23 cellular contexts compared by ENCODE assay signal in genomic region chr13:77001540-77001939, GRCh38. TPM values are rescaled to one million over a fixed set of nuclear protein-coding genes. Genes with fewer than 3 reads are reported as not detected.
DNase-seq lines count a peak whose midpoint lies in the region; ATAC-seq and TF ChIP-seq lines count a peak whose summit lies in the region.
"Had no signal": no experiment of that assay in that cellular context is flagged by ENCODE, and none has a peak within 500 bp of the region (broad histone marks: within the 10 kb centered on the region; RNA-seq: fewer than 3 reads in every experiment).

No MANE protein-coding gene starts in this region.

- no peak overlapping the region for H4K91ac ChIP-seq in mesenchymal stem cell (ENCODE audit: low read length)

- H3K4ac ChIP-seq in mesenchymal stem cell (ENCODE audit: low read depth in 1 of 2, low read length in 2 of 2) = no peak overlapping the region

- H3K9me3 Mint-ChIP-seq in activated CD4-positive, alpha-beta T cell treated with anti-CD3 and anti-CD28 coated beads, Interleukin-2, amount 10 ng/mL, durations not matched to agents 7 days and 5 days = no peaks in the 10 kb centered on the region
- H3K9me3 Mint-ChIP-seq in CD4-positive, CD25-positive, alpha-beta regulatory T cell = no peaks in the 10 kb centered on the region
- H3K9me3 Mint-ChIP-seq: stimulated activated effector memory CD8-positive, alpha-beta T cell treated with anti-CD3 and anti-CD28 coated beads, Interleukin-12 subunit alpha, Interleukin-12 subunit beta, amount 100 ng/mL, for 72 hours had no signal

- peaks cover 57% of the 10 kb centered on the region for H3K36me3 ChIP-seq in CD4-positive, CD25-positive, alpha-beta regulatory T cell (ENCODE audit: control insufficient read depth, insufficient read depth, low read length)
- H3K36me3 ChIP-seq in mesenchymal stem cell (ENCODE audit: control insufficient read depth in 1 of 2, insufficient read depth in 2 of 2, low read depth in 1 of 2, low read length in 2 of 2) (peaks cover 6 to 60% of the 10 kb centered on the region in 2 experiments), HAP-1 (replicated peaks) (peaks cover 43% of the 10 kb centered on the region), Peyer's patch (peaks cover 0 to 51% (median 0%) of the 10 kb centered on the region in 3 donors)

- CTCF ChIA-PET in activated CD4-positive, alpha-beta T cell treated with anti-CD3 and anti-CD28 coated beads, Interleukin-2, amount 10 ng/mL, durations not matched to agents 7 days and 5 days (lab: Charles Lee) = interaction anchor here (1.0 to 1.6 kb wide), 3 partner anchors 9 to 24 kb away, joined by 3 to 6 read pairs (median 3); no protein-coding TSS in a partner anchor

- H2BK120ac ChIP-seq in mesenchymal stem cell (ENCODE audit: low read depth, low read length) = no peak overlapping the region

- H2AFZ ChIP-seq in mesenchymal stem cell (ENCODE audit: low read depth, low read length) = no peak overlapping the region

- no peak overlapping the region for H2AK5ac ChIP-seq in mesenchymal stem cell (ENCODE audit: low read length, severe bottlenecking)

- no peak overlapping the region for H2BK5ac ChIP-seq in mesenchymal stem cell (ENCODE audit: low read depth, low read length, poor library complexity, severe bottlenecking)

- H3K4me1 Mint-ChIP-seq in activated CD4-positive, alpha-beta T cell treated with anti-CD3 and anti-CD28 coated beads, Interleukin-2, amount 10 ng/mL, durations not matched to agents 7 days and 5 days = peaks cover 28% of the 10 kb centered on the region
- peaks cover 45 to 59% (median 55%) of the 10 kb centered on the region in 4 donors for H3K4me1 Mint-ChIP-seq in CD4-positive, CD25-positive, alpha-beta regulatory T cell
- H3K4me1 Mint-ChIP-seq: stimulated activated effector memory CD8-positive, alpha-beta T cell treated with anti-CD3 and anti-CD28 coated beads, Interleukin-12 subunit alpha, Interleukin-12 subunit beta, amount 100 ng/mL, for 72 hours had no signal

- peaks cover 17% of the 10 kb centered on the region for H3K79me1 ChIP-seq in mesenchymal stem cell (replicated peaks; ENCODE audit: low read length, poor library complexity, severe bottlenecking)

- no peaks in the 10 kb centered on the region for H3K9me3 ChIP-seq in CD4-positive, CD25-positive, alpha-beta regulatory T cell (ENCODE audit: control insufficient read depth in 2 of 2, low read length in 2 of 2)
- H3K9me3 ChIP-seq in mesenchymal stem cell (ENCODE audit: control insufficient read depth, low read length) (no peaks in the 10 kb centered on the region), HAP-1 (no peaks in the 10 kb centered on the region), Peyer's patch (no peaks in the 10 kb centered on the region)
- H3K9me3 ChIP-seq: BLaER1, neutrophil had no signal

- peaks cover 20% of the 10 kb centered on the region for H3K4me1 ChIP-seq in CD4-positive, CD25-positive, alpha-beta regulatory T cell (ENCODE audit: control insufficient read depth, insufficient read depth, low read length, poor library complexity, severe bottlenecking)
- no peaks in the 10 kb centered on the region for H3K4me1 ChIP-seq in mesenchymal stem cell (ENCODE audit: control insufficient read depth, insufficient read depth, low read depth, low read length)
- H3K4me1 ChIP-seq in HAP-1 = peaks cover 3% of the 10 kb centered on the region
- peaks cover 0 to 9% (median 0%) of the 10 kb centered on the region in 4 donors for H3K4me1 ChIP-seq in Peyer's patch

- no peak overlapping the region for H2BK15ac ChIP-seq in mesenchymal stem cell (ENCODE audit: low read depth, poor library complexity, severe bottlenecking)

- no peak overlapping the region for H3K4me3 Mint-ChIP-seq in activated CD4-positive, alpha-beta T cell treated with anti-CD3 and anti-CD28 coated beads, Interleukin-2, amount 10 ng/mL, durations not matched to agents 7 days and 5 days
- peak overlapping the region; percentile 15 to 58 (median 46) for H3K4me3 Mint-ChIP-seq in CD4-positive, CD25-positive, alpha-beta regulatory T cell
- H3K4me3 Mint-ChIP-seq: stimulated activated effector memory CD8-positive, alpha-beta T cell treated with anti-CD3 and anti-CD28 coated beads, Interleukin-12 subunit alpha, Interleukin-12 subunit beta, amount 100 ng/mL, for 72 hours had no signal

- DNase-seq in activated CD4-positive, alpha-beta T cell treated with anti-CD3 and anti-CD28 coated beads, Interleukin-2, amount 10 ng/mL, durations not matched to agents 7 days and 5 days = no peak
- no peak for DNase-seq in activated CD4-positive, alpha-beta T cell treated with anti-CD3 and anti-CD28 coated beads, Interleukin-2, amount 50 U/mL, for 4 hours
- DNase-seq in CD4-positive, CD25-positive, alpha-beta regulatory T cell = no peak
- no peak for DNase-seq in mesenchymal stem cell
- no peak for DNase-seq in HAP-1 (ENCODE audit: low spot score in 2 of 2)
- DNase-seq in Peyer's patch = no peak
- DNase-seq: activated effector memory CD4-positive, alpha-beta T cell treated with anti-CD3 and anti-CD28 coated beads, Interleukin-2, amount 50 U/mL, for 16 hours; DMS53; GOT3; hippocampal formation; MM.1S; NCI-H1694; NCI-H2227 treated with DMSO at 0.1 percent for 48 hours; stimulated activated CD4-positive, alpha-beta T cell treated with anti-CD3 and anti-CD28 coated beads, Interleukin-15, amount 100 ng/mL, for 24 hours; trophoblast cell had no signal

- peak overlapping the region; percentile 60 for H3K4me3 ChIP-seq in CD4-positive, CD25-positive, alpha-beta regulatory T cell (ENCODE audit: low read depth, low read length)
- H3K4me3 ChIP-seq in mesenchymal stem cell (ENCODE audit: insufficient read depth in 1 of 2, low read depth in 1 of 2, low read length in 2 of 2) (no peak overlapping the region), HAP-1 (no peak overlapping the region), Peyer's patch (no peak overlapping the region)
- H3K4me3 ChIP-seq: BLaER1 had no signal

- H3K27ac ChIP-seq in CD4-positive, CD25-positive, alpha-beta regulatory T cell (ENCODE audit: insufficient read depth, low read length, poor library complexity, severe bottlenecking) = peak overlapping the region; percentile 70
- H3K27ac ChIP-seq in VCaP (peak overlapping the region; percentile 73), mesenchymal stem cell (ENCODE audit: low read length, poor library complexity, severe bottlenecking) (no peak overlapping the region), Peyer's patch (no peak overlapping the region)
- H3K27ac ChIP-seq: BLaER1, neutrophil, RWPE1 had no signal

- H2BK12ac ChIP-seq in mesenchymal stem cell (ENCODE audit: low read length in 2 of 2) = no peak overlapping the region

- H3K23ac ChIP-seq in mesenchymal stem cell (ENCODE audit: low read length in 2 of 2) = no peak overlapping the region

- TF ChIP-seq CTCF in VCaP (conservative IDR thresholded peaks at IDR 0.05) (no peak), Peyer's patch (IDR thresholded peaks at IDR 0.05) (no peak)

- H3K36me3 Mint-ChIP-seq in activated CD4-positive, alpha-beta T cell treated with anti-CD3 and anti-CD28 coated beads, Interleukin-2, amount 10 ng/mL, durations not matched to agents 7 days and 5 days (ENCODE audit: low read depth) = peaks cover 46% of the 10 kb centered on the region
- H3K36me3 Mint-ChIP-seq in CD4-positive, CD25-positive, alpha-beta regulatory T cell = peaks cover 28% of the 10 kb centered on the region

- no peak overlapping the region for H4K8ac ChIP-seq in mesenchymal stem cell (ENCODE audit: low read length)

- H3K27me3 ChIP-seq in CD4-positive, CD25-positive, alpha-beta regulatory T cell (ENCODE audit: control insufficient read depth, insufficient read depth, low read length) = no peaks in the 10 kb centered on the region
- H3K27me3 ChIP-seq in mesenchymal stem cell (ENCODE audit: control insufficient read depth in 1 of 2, insufficient read depth in 1 of 2, low read length in 2 of 2) = no peaks in the 10 kb centered on the region
- no peaks in the 10 kb centered on the region for H3K27me3 ChIP-seq in HAP-1 (ENCODE audit: low read depth)
- no peaks in the 10 kb centered on the region for H3K27me3 ChIP-seq in Peyer's patch
- H3K27me3 ChIP-seq: BLaER1, neutrophil had no signal

- no peak for TF ChIP-seq POLR2A in Peyer's patch (IDR thresholded peaks at IDR 0.05)

- no peak overlapping the region for H3K14ac ChIP-seq in mesenchymal stem cell (ENCODE audit: low read length in 2 of 2)

- ATAC-seq in CD4-positive, CD25-positive, alpha-beta regulatory T cell (ENCODE audit: low read depth in 2 of 2) = peak; percentile 22 to 23
- ATAC-seq in GM19035 (IDR thresholded peaks at IDR 0.05; ENCODE audit: unreplicated experiment) = no peak
- ATAC-seq: stimulated activated effector memory CD8-positive, alpha-beta T cell treated with anti-CD3 and anti-CD28 coated beads, Interleukin-12 subunit alpha, Interleukin-12 subunit beta, amount 100 ng/mL, for 72 hours had no signal

- H3K9ac ChIP-seq in mesenchymal stem cell (ENCODE audit: low read length) = peak overlapping the region; percentile 46
- H3K9ac ChIP-seq: BLaER1 had no signal

- WGBS in mesenchymal stem cell = 77% methylated on average over 4 of the region's 4 CpGs

- no peaks in the 10 kb centered on the region for H3K27me3 Mint-ChIP-seq in activated CD4-positive, alpha-beta T cell treated with anti-CD3 and anti-CD28 coated beads, Interleukin-2, amount 10 ng/mL, durations not matched to agents 7 days and 5 days
- no peaks in the 10 kb centered on the region for H3K27me3 Mint-ChIP-seq in CD4-positive, CD25-positive, alpha-beta regulatory T cell

- peak overlapping the region; percentile 41 for H3K27ac Mint-ChIP-seq in activated CD4-positive, alpha-beta T cell treated with anti-CD3 and anti-CD28 coated beads, Interleukin-2, amount 10 ng/mL, durations not matched to agents 7 days and 5 days
- H3K27ac Mint-ChIP-seq in CD4-positive, CD25-positive, alpha-beta regulatory T cell = peak overlapping the region; percentile 84 to 96 (median 86)
- H3K27ac Mint-ChIP-seq: stimulated activated effector memory CD8-positive, alpha-beta T cell treated with anti-CD3 and anti-CD28 coated beads, Interleukin-12 subunit alpha, Interleukin-12 subunit beta, amount 100 ng/mL, for 72 hours had no signal

- H3K18ac ChIP-seq in mesenchymal stem cell (ENCODE audit: low read depth in 1 of 2, low read length in 2 of 2) = no peak overlapping the region

- in situ Hi-C loops in HAP-1 (cut with MboI; ENCODE audit: low sequenced_read_pairs) = no loop called here

- no peak overlapping the region for H3K4me2 ChIP-seq in mesenchymal stem cell (ENCODE audit: low read length, poor library complexity, severe bottlenecking)

- POLR2A ChIA-PET in activated CD4-positive, alpha-beta T cell treated with anti-CD3 and anti-CD28 coated beads, Interleukin-2, amount 10 ng/mL, durations not matched to agents 7 days and 5 days (lab: Charles Lee) = interaction anchor here (0.6 kb wide), 1 partner anchor 1675 kb away, joined by 4 read pairs; no protein-coding TSS in a partner anchor

RNA-seq across cellular contexts. Expression of gene CLN5, which starts 9.7 kb away (rescaled TPM):
- 10 to 100 TPM; 15.5 to 15.8 TPM for total RNA-seq in activated CD4-positive, alpha-beta T cell treated with anti-CD3 and anti-CD28 coated beads, Interleukin-2, amount 10 ng/mL, durations not matched to agents 7 days and 5 days
- 27.3 TPM for total RNA-seq in CD4-positive, CD25-positive, alpha-beta regulatory T cell
- polyA plus RNA-seq in CD4-positive, CD25-positive, alpha-beta regulatory T cell = 10 to 100 TPM; 36.9 to 45.5 (median 41.0) TPM
- 28.2 TPM for polyA plus RNA-seq in mesenchymal stem cell (2013, experiment 1 of 2)
- 30.8 TPM for polyA plus RNA-seq in mesenchymal stem cell (2013, experiment 2 of 2)
- total RNA-seq in Peyer's patch = 10 to 100 TPM in 3 of 4 donors, 1 to 10 TPM in 1; 9.1 to 24.3 (median 21.6) TPM

RNA-seq across cellular contexts. Expression of gene FBXL3, which starts 25.4 kb away (rescaled TPM):
- 10 to 100 TPM; 41.3 to 43.2 TPM for total RNA-seq in activated CD4-positive, alpha-beta T cell treated with anti-CD3 and anti-CD28 coated beads, Interleukin-2, amount 10 ng/mL, durations not matched to agents 7 days and 5 days
- 89.0 TPM for total RNA-seq in CD4-positive, CD25-positive, alpha-beta regulatory T cell
- 10 to 100 TPM; 36.7 to 63.3 (median 48.5) TPM for polyA plus RNA-seq in CD4-positive, CD25-positive, alpha-beta regulatory T cell
- 20.0 TPM for polyA plus RNA-seq in mesenchymal stem cell (2013, experiment 1 of 2)
- 22.4 TPM for polyA plus RNA-seq in mesenchymal stem cell (2013, experiment 2 of 2)
- 10 to 100 TPM; 48.7 to 66.2 (median 52.7) TPM for total RNA-seq in Peyer's patch

RNA-seq across cellular contexts. Expression of gene ACOD1, which starts 53.2 kb away (rescaled TPM):
- not detected for total RNA-seq in activated CD4-positive, alpha-beta T cell treated with anti-CD3 and anti-CD28 coated beads, Interleukin-2, amount 10 ng/mL, durations not matched to agents 7 days and 5 days
- total RNA-seq in CD4-positive, CD25-positive, alpha-beta regulatory T cell = not detected
- polyA plus RNA-seq in CD4-positive, CD25-positive, alpha-beta regulatory T cell = not detected
- polyA plus RNA-seq in mesenchymal stem cell (2013, experiment 1 of 2) = not detected
- polyA plus RNA-seq in mesenchymal stem cell (2013, experiment 2 of 2) = not detected
- not detected for total RNA-seq in Peyer's patch
- total RNA-seq: activated CD8-positive, alpha-beta memory T cell treated with anti-CD3 and anti-CD28 coated beads for 36 hours; kidney epithelial cell had no signal

Comparison
In these comparisons a context has a peak if more than half of its experiments do, and no peak if none do; other contexts are left out.
1. H3K27ac ChIP-seq: peak in CD4-positive, CD25-positive, alpha-beta regulatory T cell (single experiment) and VCaP (single experiment); none in mesenchymal stem cell (single experiment) and Peyer's patch (0 of 4).